8 cellular contexts compared by ENCODE assay signal in genomic region chr22:25111579-25112517, GRCh38.
DNase-seq lines count a peak whose midpoint lies in the region; ATAC-seq and TF ChIP-seq lines count a peak whose summit lies in the region.

No MANE protein-coding gene starts in this region.

- peak overlapping the region; percentile 74 for H3K27ac Mint-ChIP-seq in CD4-positive, alpha-beta T cell

- POLR2A ChIA-PET in CD4-positive, alpha-beta T cell (lab: Charles Lee), result interaction anchor here (1.6 to 2.9 kb wide), 3 partner anchors 43 to 51 kb away, joined by 5 to 28 read pairs (median 10); no protein-coding TSS in a partner anchor

- no peak for ATAC-seq in CD4-positive, alpha-beta T cell (ENCODE audit: poor library complexity)

- H3K4me3 Mint-ChIP-seq in CD4-positive, alpha-beta T cell, result peak overlapping the region; percentile 86

- TF ChIP-seq CTCF in CD4-positive, alpha-beta T cell (IDR thresholded peaks at IDR 0.05), result no peak

- H3K9me3 ChIP-seq in CD4-positive, alpha-beta T cell (ENCODE audit: control insufficient read depth, low read length), result no peaks in the 10 kb centered on the region
- H3K9me3 ChIP-seq in MG63, result no peaks in the 10 kb centered on the region
- no peaks in the 10 kb centered on the region for H3K9me3 ChIP-seq in ectodermal cell (ENCODE audit: control insufficient read depth, low read length)

- DNase-seq in CD4-positive, alpha-beta T cell, result peak in 1 of 10 experiments; percentile 39
- DNase-seq in MG63, result no peak
- peak; percentile 27 for DNase-seq in midbrain (lab: John Stamatoyannopoulos, UW)
- peak; percentile 59 for DNase-seq in ureter (ENCODE audit: low spot score)
- DNase-seq in SHP77 treated with DMSO at 0.1 percent for 48 hours (lab: John Stamatoyannopoulos, UW), result no peak
- no peak for DNase-seq in LoVo (ENCODE audit: low spot score)
- no peak for DNase-seq in DMS79 treated with DMSO at 0.1 percent for 48 hours (lab: John Stamatoyannopoulos, UW)

- no peaks in the 10 kb centered on the region for H3K36me3 Mint-ChIP-seq in CD4-positive, alpha-beta T cell (ENCODE audit: low read depth)

- intact Hi-C loops in CD4-positive, alpha-beta T cell (cut with DNase I, micrococcal nuclease), result loop anchor here (1.0 to 10.0 kb wide), 4 partner anchors 43 to 53 kb away; no protein-coding TSS in a partner anchor

- H3K36me3 ChIP-seq in MG63 (no peaks in the 10 kb centered on the region; the same call in 1 of the 2 replicates), ectodermal cell (ENCODE audit: control insufficient read depth, insufficient read depth, low read length) (no peaks in the 10 kb centered on the region)

- H3K27me3 Mint-ChIP-seq in CD4-positive, alpha-beta T cell, result no peaks in the 10 kb centered on the region

- no peak overlapping the region for H3K27ac ChIP-seq in CD4-positive, alpha-beta T cell (ENCODE audit: low read depth, low read length)
- no peak overlapping the region for H3K27ac ChIP-seq in ectodermal cell (ENCODE audit: insufficient read depth, low read depth, low read length, poor library complexity, severe bottlenecking)

- 24 to 27% methylated on average over 31 to 32 of the region's 35 CpGs for WGBS in ectodermal cell, 2 experiments

- peaks cover 29% of the 10 kb centered on the region for H3K4me1 Mint-ChIP-seq in CD4-positive, alpha-beta T cell (ENCODE audit: low read depth)

- peaks cover 12% of the 10 kb centered on the region for H3K4me1 ChIP-seq in ectodermal cell (ENCODE audit: control insufficient read depth, insufficient read depth, low read length)

- CTCF ChIA-PET in CD4-positive, alpha-beta T cell (lab: Charles Lee), result interaction anchor here (1.1 to 2.8 kb wide), 7 partner anchors 8 to 61 kb away, joined by 3 to 14 read pairs (median 5); no protein-coding TSS in a partner anchor

- H3K27me3 ChIP-seq in CD4-positive, alpha-beta T cell (ENCODE audit: control insufficient read depth, insufficient read depth, low read length), result no peaks in the 10 kb centered on the region
- no peaks in the 10 kb centered on the region for H3K27me3 ChIP-seq in MG63
- H3K27me3 ChIP-seq in ectodermal cell (ENCODE audit: control insufficient read depth, insufficient read depth, low read length, poor library complexity, severe bottlenecking), result peaks cover 7% of the 10 kb centered on the region

- peak overlapping the region; percentile 40; the same call in 1 of the 2 replicates for H3K4me3 ChIP-seq in MG63
- H3K4me3 ChIP-seq in ectodermal cell (ENCODE audit: insufficient read depth, low read depth, low read length), result peak overlapping the region; percentile 43

- no peaks in the 10 kb centered on the region for H3K9me3 Mint-ChIP-seq in CD4-positive, alpha-beta T cell

Comparison
In these comparisons a context has a peak if more than half of its experiments do, and no peak if none do; other contexts are left out.
1. DNase-seq: peak in midbrain (single experiment) and ureter (single experiment); none in MG63 (single experiment), SHP77 treated with DMSO at 0.1 percent for 48 hours (single experiment), LoVo (single experiment) and DMS79 treated with DMSO at 0.1 percent for 48 hours (single experiment).